10 cellular contexts compared by ENCODE assay signal in the genomic region with DNA sequence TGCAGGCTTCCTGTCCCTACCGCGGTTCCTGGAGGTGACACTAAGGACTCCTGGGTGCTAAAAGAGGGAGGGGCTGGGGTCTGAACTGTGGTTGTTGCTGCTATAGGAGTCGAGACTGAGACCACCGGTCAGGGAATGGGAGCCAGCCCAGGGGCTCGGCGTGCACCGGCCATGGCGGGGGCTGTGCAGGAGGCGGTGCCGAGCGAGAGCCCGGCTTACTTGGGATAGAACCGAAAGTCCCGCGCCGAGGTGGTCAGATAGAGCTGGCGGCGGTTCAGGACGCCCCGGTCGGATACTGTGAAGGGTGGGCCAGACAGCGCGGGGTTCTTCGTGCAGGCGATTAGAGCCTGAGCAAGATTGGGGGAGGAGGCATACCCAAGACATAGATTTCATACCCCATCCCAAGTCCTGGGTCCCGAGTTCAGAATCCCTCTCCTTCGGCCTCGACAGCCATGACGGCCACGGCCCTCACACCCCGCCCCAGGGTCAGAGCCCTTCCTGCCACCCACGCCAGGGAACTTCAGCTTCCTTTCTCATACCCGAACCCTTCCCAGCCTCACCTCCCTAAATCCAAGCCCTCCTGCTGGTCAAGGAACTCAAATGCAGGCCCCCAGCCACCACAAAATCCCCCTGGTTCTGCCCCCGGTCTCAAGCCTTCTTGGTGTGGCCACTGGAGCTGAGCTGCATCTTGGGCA. TPM values are rescaled to one million over a fixed set of nuclear protein-coding genes. Genes with fewer than 3 reads are reported as not detected.
DNase-seq lines count a peak whose midpoint lies in the region; ATAC-seq and TF ChIP-seq lines count a peak whose summit lies in the region.
"Not testable (repeated sequence)": the region's sequence is repeated elsewhere in the genome, so short reads cannot be mapped to it uniquely, and the experiment has no call there.
"Had no signal": no experiment of that assay in that cellular context is flagged by ENCODE, and none has a peak within 500 bp of the region (broad histone marks: within the 10 kb centered on the region; RNA-seq: fewer than 3 reads in every experiment).

No MANE protein-coding gene starts in this region.

- H3K9ac ChIP-seq in smooth muscle cell (ENCODE audit: low read depth), result not testable (repeated sequence)

- peak overlapping the region; percentile 91 for H3K4me2 ChIP-seq in smooth muscle cell

- peaks cover 35 to 40% of the 10 kb centered on the region in 2 donors for H3K27me3 Mint-ChIP-seq in natural killer cell (ENCODE audit: low read depth in 2 of 2)

- POLR2A ChIA-PET in A673 (lab: Charles Lee; ENCODE audit: low non-redundant PET), result not testable (repeated sequence)

- H3K79me2 ChIP-seq in smooth muscle cell (ENCODE audit: low read depth), result not testable (repeated sequence)

- peak overlapping the region in 1 of 2 donors; percentile 59 for H3K27ac Mint-ChIP-seq in natural killer cell

- peak overlapping the region; percentile 58 for H2AFZ ChIP-seq in smooth muscle cell (ENCODE audit: low read depth)

- intact Hi-C loops in A673 (cut with micrococcal nuclease; ENCODE audit: unreplicated experiment); natural killer cell (cut with micrococcal nuclease): not testable (repeated sequence)

- H3F3A ChIP-seq in smooth muscle cell (ENCODE audit: low read depth), result not testable (repeated sequence)

- not testable (repeated sequence) for BruUV-seq in A673 (replicated peaks; lab: Mats Ljungman, UMichigan)

- ATAC-seq in natural killer cell, result peak; percentile 28 to 42 (median 37)

- in situ Hi-C loops in HAP-1 (cut with MboI; ENCODE audit: low sequenced_read_pairs); astrocyte of the cerebellum (cut with HindIII; ENCODE audit: low sequenced_read_pairs): not testable (repeated sequence)

- peaks cover 21 to 24% of the 10 kb centered on the region in 2 donors for H3K4me1 Mint-ChIP-seq in natural killer cell

- H4K20me1 ChIP-seq in smooth muscle cell (ENCODE audit: low read depth), result peaks cover 15% of the 10 kb centered on the region

- not testable (repeated sequence) for H3K4me1 ChIP-seq in A673 (ENCODE audit: insufficient read depth, low read length, poor library complexity, severe bottlenecking); HAP-1; smooth muscle cell (ENCODE audit: low read depth)

- not testable (repeated sequence) for DNase-seq in A673 (ENCODE audit: low spot score); HAP-1 (ENCODE audit: low spot score in 2 of 2); WERI-Rb-1; astrocyte of the cerebellum (ENCODE audit: low read depth); epithelial cell of prostate (ENCODE audit: low read depth, low spot score); natural killer cell; smooth muscle cell (lab: John Stamatoyannopoulos, UW; ENCODE audit: unreplicated experiment)

- peak overlapping the region; percentile 87 for H3K4me3 Mint-ChIP-seq in natural killer cell

- H3K27ac ChIP-seq in A673 (ENCODE audit: low read depth, low read length, poor library complexity, severe bottlenecking); WERI-Rb-1; smooth muscle cell (ENCODE audit: low read depth): not testable (repeated sequence)
- peak overlapping the region; percentile 43 for H3K27ac ChIP-seq in epithelial cell of prostate

- not testable (repeated sequence) for H3K9me3 ChIP-seq in A673 (ENCODE audit: low read depth, low read length, poor library complexity, severe bottlenecking); HAP-1; WERI-Rb-1 (ENCODE audit: severe bottlenecking); iPS-18c (ENCODE audit: control insufficient read depth, insufficient read depth, low read length); smooth muscle cell (replicated peaks; ENCODE audit: low read depth)

- TF ChIP-seq CTCF in A673 (conservative IDR thresholded peaks at IDR 0.05; ENCODE audit: low read depth, low read length); WERI-Rb-1 (IDR thresholded peaks at IDR 0.05; ENCODE audit: low read depth, low read length); astrocyte of the cerebellum (IDR thresholded peaks at IDR 0.05; ENCODE audit: low read depth, low read length, missing control alignments); natural killer cell (IDR thresholded peaks at IDR 0.05); smooth muscle cell (IDR thresholded peaks at IDR 0.05; ENCODE audit: borderline replicate concordance, insufficient read depth, poor library complexity, severe bottlenecking): not testable (repeated sequence)

- H3K4me3 ChIP-seq in A673 (ENCODE audit: low read depth, low read length, poor library complexity, severe bottlenecking) (peak overlapping the region; percentile 55), HAP-1 (peak overlapping the region; percentile 54), WERI-Rb-1 (ENCODE audit: low read depth, low read length) (peak overlapping the region; percentile 52), astrocyte of the cerebellum (ENCODE audit: low read depth, low read length) (peak overlapping the region; percentile 53), iPS-18c (ENCODE audit: insufficient read depth, low read depth, low read length) (peak overlapping the region; percentile 59), smooth muscle cell (peak overlapping the region; percentile 53)

- not testable (repeated sequence) for H3K9me3 Mint-ChIP-seq in natural killer cell

- CTCF ChIA-PET in A673 (lab: Charles Lee), result interaction anchor here (0.6 to 0.8 kb wide), 3 partner anchors 14 to 142 kb away, joined by 3 to 4 read pairs (median 3); partner anchors contain the start of gene RUVBL2

- not testable (repeated sequence) for H3K36me3 Mint-ChIP-seq in natural killer cell

- not testable (repeated sequence) for H3K36me3 ChIP-seq in A673 (ENCODE audit: insufficient read depth, low read length, poor library complexity, severe bottlenecking); HAP-1 (replicated peaks); WERI-Rb-1; smooth muscle cell (ENCODE audit: low read depth)

- not testable (repeated sequence) for H3K27me3 ChIP-seq in A673 (replicated peaks; ENCODE audit: insufficient read depth, low read depth, low read length, poor library complexity); HAP-1 (ENCODE audit: low read depth); WERI-Rb-1 (ENCODE audit: insufficient read depth, low read depth, severe bottlenecking); smooth muscle cell (ENCODE audit: low read depth)

- 39% methylated on average over 19 of the region's 34 CpGs for WGBS in smooth muscle cell (ENCODE audit: low lambda C conversion rate)

RNA-seq across cellular contexts. Expression of gene CGB7, which starts 0.5 kb away (rescaled TPM):
- total RNA-seq in A673 (2021) (not detected in 2 replicates), natural killer cell (not detected), smooth muscle cell (1.3 and 2.0 TPM in 2 replicates)
- 2.5 and 7.6 TPM in 2 replicates for polyA plus RNA-seq in smooth muscle cell
- total RNA-seq: lung microvascular endothelial cell had no signal

RNA-seq across cellular contexts. Expression of gene NTF4, which starts 7.6 kb away (rescaled TPM):
- total RNA-seq in A673 (2021) (not detected in 2 replicates), natural killer cell (not detected), smooth muscle cell (1.2 and 1.8 TPM in 2 replicates)
- 1.4 and 7.8 TPM in 2 replicates for polyA plus RNA-seq in smooth muscle cell
- total RNA-seq: lung microvascular endothelial cell had no signal

RNA-seq across cellular contexts. Expression of gene CGB8, which starts 8.1 kb away (rescaled TPM):
- total RNA-seq in A673 (2021) (not detected in 2 replicates), natural killer cell (not detected), smooth muscle cell (not detected in 2 replicates)
- 1.0 and 7.4 TPM in 2 replicates for polyA plus RNA-seq in smooth muscle cell
- total RNA-seq: lung microvascular endothelial cell had no signal
- polyA plus RNA-seq: adipose tissue had no signal

RNA-seq across cellular contexts. Expression of gene CGB5, which starts 13.4 kb away (rescaled TPM):
- total RNA-seq in A673 (2021), result not detected in 2 replicates
- not detected for total RNA-seq in natural killer cell
- total RNA-seq in smooth muscle cell, result 2.5 TPM in 1 of 2 replicates, not detected in the other
- 2.0 and 3.4 TPM in 2 replicates for polyA plus RNA-seq in smooth muscle cell
- total RNA-seq: lung microvascular endothelial cell had no signal

RNA-seq across cellular contexts. Expression of gene KCNA7, which starts 15.4 kb away (rescaled TPM):
- total RNA-seq in A673 (2021), result not detected in 2 replicates
- not detected for total RNA-seq in natural killer cell
- not detected in 2 replicates for total RNA-seq in smooth muscle cell
- 0.08 and 0.18 TPM in 2 replicates for polyA plus RNA-seq in smooth muscle cell
- total RNA-seq: lung microvascular endothelial cell had no signal
